ENCODE assay signal across 10 cellular contexts in the genomic region with DNA sequence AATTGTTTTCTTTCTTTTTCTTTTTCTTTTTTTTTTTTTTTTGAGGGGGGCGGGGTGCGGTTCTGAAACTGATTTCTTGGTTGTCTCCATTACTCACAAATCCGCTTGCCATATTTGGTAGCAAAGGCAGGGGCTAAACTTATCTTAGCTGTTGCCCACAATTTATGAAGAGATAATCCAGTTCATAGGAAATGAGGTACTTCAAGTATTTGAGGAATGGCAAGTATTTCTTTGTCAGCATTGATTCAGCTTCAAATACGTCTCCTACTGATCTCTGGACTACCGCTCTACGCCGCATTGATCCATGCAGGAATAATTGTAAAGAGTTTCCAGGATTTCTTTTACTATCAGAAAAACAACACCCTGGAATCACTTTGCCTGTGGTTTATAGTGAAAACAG.
DNase-seq lines count a peak whose midpoint lies in the region; ATAC-seq and TF ChIP-seq lines count a peak whose summit lies in the region.
"Had no signal": no experiment of that assay in that cellular context is flagged by ENCODE, and none has a peak within 500 bp of the region (broad histone marks: within the 10 kb centered on the region; RNA-seq: fewer than 3 reads in every experiment).

No MANE protein-coding gene starts in this region.

- peak overlapping the region; percentile 82 for H3K27ac ChIP-seq in A673 (ENCODE audit: low read depth, low read length, poor library complexity, severe bottlenecking)

- no peaks in the 10 kb centered on the region for H3K9me3 ChIP-seq in A673 (ENCODE audit: low read depth, low read length, poor library complexity, severe bottlenecking)

- TF ChIP-seq CTCF in A673 (conservative IDR thresholded peaks at IDR 0.05; ENCODE audit: low read depth, low read length), result no peak

- no peaks in the 10 kb centered on the region for H3K27me3 ChIP-seq in A673 (replicated peaks; ENCODE audit: insufficient read depth, low read depth, low read length, poor library complexity)

- CTCF ChIA-PET in A673 (lab: Charles Lee), result interaction anchor here (0.7 kb wide), 1 partner anchor 798 kb away, joined by 7 read pairs; no protein-coding TSS in a partner anchor

- no peak for ATAC-seq in HG02678 (IDR thresholded peaks at IDR 0.05; ENCODE audit: unreplicated experiment)

- DNase-seq in A673 (ENCODE audit: low spot score) (peak; percentile 85), HS-27A (ENCODE audit: low read depth) (peak; percentile 94), amniotic epithelial cell (ENCODE audit: low read depth) (peak; percentile 97), iPS-NIHi11 (ENCODE audit: low spot score) (peak; percentile 14), NCI-H146 treated with DMSO at 0.1 percent for 48 hours (lab: John Stamatoyannopoulos, UW; ENCODE audit: unreplicated experiment) (no peak), HuH-7 (ENCODE audit: low spot score) (no peak)
- DNase-seq in stimulated activated CD4-positive, alpha-beta T cell treated with anti-CD3 and anti-CD28 coated beads, Interleukin-15, amount 100 ng/mL, for 24 hours, result no peak
- DNase-seq: activated effector memory CD4-positive, alpha-beta T cell treated with Interleukin-2 at 50 U/mL for 16 hours; AML-193 had no signal

- peak overlapping the region; percentile 0 for H3K4me3 ChIP-seq in A673 (ENCODE audit: low read depth, low read length, poor library complexity, severe bottlenecking)

- no peaks in the 10 kb centered on the region for H3K36me3 ChIP-seq in A673 (ENCODE audit: insufficient read depth, low read length, poor library complexity, severe bottlenecking)

- peaks cover 25% of the 10 kb centered on the region for H3K4me1 ChIP-seq in A673 (ENCODE audit: insufficient read depth, low read length, poor library complexity, severe bottlenecking)

- POLR2A ChIA-PET in A673 (lab: Charles Lee; ENCODE audit: low non-redundant PET), result interaction anchor here (0.7 kb wide), 1 partner anchor 70 kb away, joined by 13 read pairs; no protein-coding TSS in a partner anchor

- intact Hi-C loops in A673 (cut with micrococcal nuclease; ENCODE audit: unreplicated experiment), result loop anchor here (5.0 kb wide), 1 partner anchor 112 kb away; no protein-coding TSS in a partner anchor

- BruUV-seq in A673 (replicated peaks; lab: Mats Ljungman, UMichigan), result no TSS peak

Comparison
In these comparisons a context has a peak if more than half of its experiments do, and no peak if none do; other contexts are left out.
1. DNase-seq: peak in A673 (single experiment), HS-27A (single experiment), amniotic epithelial cell (single experiment) and iPS-NIHi11 (single experiment); none in stimulated activated CD4-positive, alpha-beta T cell treated with anti-CD3 and anti-CD28 coated beads, Interleukin-15, amount 100 ng/mL, for 24 hours (single experiment), NCI-H146 treated with DMSO at 0.1 percent for 48 hours (single experiment) and HuH-7 (single experiment).